ENCODE assay signal across 11 cellular contexts in the genomic region with DNA sequence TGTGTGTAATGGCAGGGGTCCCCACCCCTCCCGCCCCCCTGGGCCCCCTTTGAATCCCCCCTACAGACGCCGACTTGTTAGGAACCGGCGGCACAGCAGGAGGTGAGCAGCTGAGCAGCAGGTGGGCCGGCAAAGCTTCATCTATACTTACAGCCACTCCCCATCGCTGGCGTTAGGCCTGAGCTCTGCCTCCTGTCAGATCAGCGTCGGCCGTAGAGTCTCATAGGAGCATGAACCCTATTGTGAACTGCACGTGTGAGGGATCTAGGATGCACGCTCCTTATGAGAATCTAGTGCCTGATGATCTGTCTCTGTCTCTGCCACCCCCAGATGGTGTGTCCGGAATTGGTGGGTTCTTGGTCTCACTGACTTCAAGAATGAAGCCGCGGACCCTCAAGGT. TPM values are rescaled to one million over a fixed set of nuclear protein-coding genes. Genes with fewer than 3 reads are reported as not detected.
DNase-seq lines count a peak whose midpoint lies in the region; ATAC-seq and TF ChIP-seq lines count a peak whose summit lies in the region.
"Had no signal": no experiment of that assay in that cellular context is flagged by ENCODE, and none has a peak within 500 bp of the region (broad histone marks: within the 10 kb centered on the region; RNA-seq: fewer than 3 reads in every experiment).

No MANE protein-coding gene starts in this region.

- in situ Hi-C loops in brain microvascular endothelial cell (cut with HindIII; ENCODE audit: low pct_ligation_motif_present, low sequenced_read_pairs), result no loop called here

- H3K27me3 ChIP-seq in brain microvascular endothelial cell (replicated peaks), result no peaks in the 10 kb centered on the region
- H3K27me3 ChIP-seq: ovary had no signal

- H3K9me3 Mint-ChIP-seq in CD14-positive monocyte (peaks cover 0 to 11% (median 7%) of the 10 kb centered on the region in 7 donors), glutamatergic neuron (ENCODE audit: unreplicated experiment) (peaks cover 4% of the 10 kb centered on the region)

- peaks cover 2 to 3% (median 3%) of the 10 kb centered on the region in 3 donors for H3K27me3 Mint-ChIP-seq in CD14-positive monocyte (ENCODE audit: low read depth in 3 of 3)
- H3K27me3 Mint-ChIP-seq in glutamatergic neuron (ENCODE audit: unreplicated experiment), result no peaks in the 10 kb centered on the region

- intact Hi-C loops in CD14-positive monocyte (cut with micrococcal nuclease), result no loop called here

- H3K4me3 Mint-ChIP-seq in CD14-positive monocyte, result peak overlapping the region; percentile 63 to 92
- no peak overlapping the region for H3K4me3 Mint-ChIP-seq in glutamatergic neuron (ENCODE audit: unreplicated experiment)

- H3K27ac Mint-ChIP-seq in CD14-positive monocyte (no peak overlapping the region), glutamatergic neuron (ENCODE audit: unreplicated experiment) (no peak overlapping the region)

- ATAC-seq in HG02678 (IDR thresholded peaks at IDR 0.05; ENCODE audit: unreplicated experiment), result no peak

- H3K4me3 ChIP-seq in brain microvascular endothelial cell (ENCODE audit: low read depth, low read length), result no peak overlapping the region
- H3K4me3 ChIP-seq: ovary had no signal

- no peaks in the 10 kb centered on the region for H3K36me3 ChIP-seq in brain microvascular endothelial cell (replicated peaks)
- H3K36me3 ChIP-seq: ovary had no signal

- no peak overlapping the region for H3K27ac ChIP-seq in brain microvascular endothelial cell
- H3K27ac ChIP-seq: ovary had no signal

- H3K36me3 Mint-ChIP-seq in CD14-positive monocyte (no peaks in the 10 kb centered on the region), glutamatergic neuron (ENCODE audit: unreplicated experiment) (peaks cover 10% of the 10 kb centered on the region)

- DNase-seq in CD14-positive monocyte (ENCODE audit: low spot score), result no peak
- peak; percentile 19 for DNase-seq in DMS53 treated with DMSO at 0.1 percent for 48 hours (lab: John Stamatoyannopoulos, UW; ENCODE audit: unreplicated experiment)
- DNase-seq in SHP77 treated with DMSO at 0.1 percent for 48 hours (lab: John Stamatoyannopoulos, UW), result peak; percentile 11
- peak; percentile 21 for DNase-seq in glutamatergic neuron
- DNase-seq in effector CD8-positive, alpha-beta T cell (lab: John Stamatoyannopoulos, UW), result no peak
- DNase-seq in brain microvascular endothelial cell, result no peak
- no peak for DNase-seq in midbrain (lab: John Stamatoyannopoulos, UW)
- DNase-seq: EL, NCI-H2029 treated with DMSO at 0.1 percent for 48 hours, ovary had no signal

- TF ChIP-seq CTCF in CD14-positive monocyte (IDR thresholded peaks at IDR 0.05) (no peak), glutamatergic neuron (IDR thresholded peaks at IDR 0.05; ENCODE audit: partially characterized antibody, unreplicated experiment) (no peak), brain microvascular endothelial cell (IDR thresholded peaks at IDR 0.05; ENCODE audit: low read depth, low read length, missing control alignments) (no peak)

- H3K4me1 Mint-ChIP-seq in CD14-positive monocyte (peaks cover 4% of the 10 kb centered on the region), glutamatergic neuron (ENCODE audit: low read depth, unreplicated experiment) (no peaks in the 10 kb centered on the region)

RNA-seq across cellular contexts. Expression of gene VPS26C, which starts 14.9 kb away (rescaled TPM):
- polyA plus RNA-seq in CD14-positive monocyte, result 10 to 100 TPM; 69.3 to 75.4 TPM
- 60.3 TPM for total RNA-seq in glutamatergic neuron (ENCODE audit: unreplicated experiment)

Comparison
In these comparisons a context has a peak if more than half of its experiments do, and no peak if none do; other contexts are left out.
1. DNase-seq: peak in DMS53 treated with DMSO at 0.1 percent for 48 hours (single experiment), SHP77 treated with DMSO at 0.1 percent for 48 hours (single experiment) and glutamatergic neuron (single experiment); none in CD14-positive monocyte (single experiment), effector CD8-positive, alpha-beta T cell (single experiment), brain microvascular endothelial cell (single experiment) and midbrain (single experiment).